Comparison of ENCODE assay signal across 23 cellular contexts in the genomic region with DNA sequence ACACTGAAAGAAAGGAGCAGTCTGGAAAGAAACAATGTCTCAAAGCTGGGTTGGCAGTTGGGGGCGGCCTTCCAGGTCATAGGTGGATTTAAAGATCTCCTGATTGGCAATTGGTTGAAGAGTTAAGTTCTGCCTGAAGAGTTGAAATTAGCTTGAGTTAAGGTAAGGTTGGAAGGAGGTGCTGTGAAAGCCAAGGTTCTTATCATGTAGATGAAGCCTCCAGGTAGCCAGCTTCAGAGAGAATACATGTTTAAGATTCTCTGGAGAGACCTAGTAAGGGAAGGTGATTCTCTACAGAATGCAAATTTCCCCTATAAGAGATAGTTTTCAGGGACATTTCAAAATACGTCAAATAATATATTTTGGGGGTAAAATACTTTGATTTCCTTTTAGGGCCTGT.
"Had no signal": no experiment of that assay in that cellular context is flagged by ENCODE, and none has a peak within 500 bp of the region (broad histone marks: within the 10 kb centered on the region; RNA-seq: fewer than 3 reads in every experiment).

No MANE protein-coding gene starts in this region.

- H3K4me1 Mint-ChIP-seq: activated CD4-positive, alpha-beta memory T cell treated with anti-CD3 and anti-CD28 coated beads, Interleukin-2, amount 10 ng/mL, durations not matched to agents 7 days and 5 days; activated CD4-positive, alpha-beta T cell treated with anti-CD3 and anti-CD28 coated beads, Interleukin-2, amount 10 ng/mL, durations not matched to agents 7 days and 5 days had no signal

- H3K9me3 Mint-ChIP-seq: activated CD4-positive, alpha-beta memory T cell treated with anti-CD3 and anti-CD28 coated beads, Interleukin-2, amount 10 ng/mL, durations not matched to agents 7 days and 5 days; activated CD4-positive, alpha-beta T cell treated with anti-CD3 and anti-CD28 coated beads, Interleukin-2, amount 10 ng/mL, durations not matched to agents 7 days and 5 days; activated T-cell treated with anti-CD3 and anti-CD28 coated beads, Interleukin-2, amount 50 U/mL, for 24 hours; activated T-cell treated with anti-CD3 and anti-CD28 coated beads, Interleukin-2, amount 50 U/mL, for 72 hours had no signal

- H3K27me3 ChIP-seq: brain microvascular endothelial cell had no signal

- H3K4me3 Mint-ChIP-seq: activated CD4-positive, alpha-beta memory T cell treated with anti-CD3 and anti-CD28 coated beads, Interleukin-2, amount 10 ng/mL, durations not matched to agents 7 days and 5 days; activated CD4-positive, alpha-beta T cell treated with anti-CD3 and anti-CD28 coated beads, Interleukin-2, amount 10 ng/mL, durations not matched to agents 7 days and 5 days; activated naive CD8-positive, alpha-beta T cell; activated T-cell treated with anti-CD3 and anti-CD28 coated beads, Interleukin-2, amount 50 U/mL, for 24 hours; activated T-cell treated with anti-CD3 and anti-CD28 coated beads, Interleukin-2, amount 50 U/mL, for 72 hours had no signal

- H3K27ac ChIP-seq: brain microvascular endothelial cell, epithelial cell of prostate had no signal

- H3K36me3 Mint-ChIP-seq: activated naive CD8-positive, alpha-beta T cell had no signal

- ATAC-seq: activated T-cell treated with anti-CD3 and anti-CD28 coated beads, Interleukin-2, amount 50 U/mL, for 72 hours had no signal

- DNase-seq: activated CD4-positive, alpha-beta memory T cell treated with anti-CD3 and anti-CD28 coated beads, Interleukin-2, amount 10 ng/mL, durations not matched to agents 7 days and 5 days; activated CD4-positive, alpha-beta T cell treated with anti-CD3 and anti-CD28 coated beads for 1 hour; activated CD4-positive, alpha-beta T cell treated with anti-CD3 and anti-CD28 coated beads for 4 hours; activated CD4-positive, alpha-beta T cell treated with anti-CD3 and anti-CD28 coated beads, Interleukin-2, amount 10 ng/mL, durations not matched to agents 7 days and 5 days; activated CD4-positive, alpha-beta T cell treated with anti-CD3 and anti-CD28 coated beads, Interleukin-2, amount 50 U/mL, for 4 hours; activated CD8-positive, alpha-beta memory T cell treated with anti-CD3 and anti-CD28 coated beads, Interleukin-2, amount 50 U/mL, for 48 hours; activated gamma-delta T cell; activated naive CD4-positive, alpha-beta T cell treated with anti-CD3 and anti-CD28 coated beads, Interleukin-2, amount 50 U/mL, for 16 hours; activated naive CD4-positive, alpha-beta T cell treated with Interleukin-2 at 50 U/mL for 16 hours; activated T-cell treated with anti-CD3 and anti-CD28 coated beads for 4 hours; activated T-cell treated with anti-CD3 and anti-CD28 coated beads, Interleukin-2, amount 50 U/mL, for 24 hours; activated T-cell treated with anti-CD3 and anti-CD28 coated beads, Interleukin-2, amount 50 U/mL, for 72 hours; amniotic stem cell; anterior cingulate cortex; brain microvascular endothelial cell; caudate nucleus; cortex of kidney; dermis blood vessel endothelial cell; effector CD8-positive, alpha-beta T cell; foreskin fibroblast; T-helper 2 cell had no signal

- H3K27me3 Mint-ChIP-seq: activated CD4-positive, alpha-beta memory T cell treated with anti-CD3 and anti-CD28 coated beads, Interleukin-2, amount 10 ng/mL, durations not matched to agents 7 days and 5 days; activated CD4-positive, alpha-beta T cell treated with anti-CD3 and anti-CD28 coated beads, Interleukin-2, amount 10 ng/mL, durations not matched to agents 7 days and 5 days; activated naive CD8-positive, alpha-beta T cell; activated T-cell treated with anti-CD3 and anti-CD28 coated beads, Interleukin-2, amount 50 U/mL, for 24 hours had no signal

- H3K27ac Mint-ChIP-seq: activated CD4-positive, alpha-beta memory T cell treated with anti-CD3 and anti-CD28 coated beads, Interleukin-2, amount 10 ng/mL, durations not matched to agents 7 days and 5 days; activated CD4-positive, alpha-beta T cell treated with anti-CD3 and anti-CD28 coated beads, Interleukin-2, amount 10 ng/mL, durations not matched to agents 7 days and 5 days; activated naive CD8-positive, alpha-beta T cell; activated T-cell treated with anti-CD3 and anti-CD28 coated beads, Interleukin-2, amount 50 U/mL, for 24 hours; activated T-cell treated with anti-CD3 and anti-CD28 coated beads, Interleukin-2, amount 50 U/mL, for 72 hours had no signal

- H3K36me3 ChIP-seq: brain microvascular endothelial cell had no signal
